ENCODE assay signal across 21 cellular contexts in genomic region chr4:138118270-138118669, GRCh38.
DNase-seq lines count a peak whose midpoint lies in the region; TF ChIP-seq lines count a peak whose summit lies in the region.
"Had no signal": no experiment of that assay in that cellular context is flagged by ENCODE, and none has a peak within 500 bp of the region (broad histone marks: within the 10 kb centered on the region; RNA-seq: fewer than 3 reads in every experiment).

No MANE protein-coding gene starts in this region.

- H3K14ac ChIP-seq in neuronal stem cell (ENCODE audit: low read length) = no peak overlapping the region

- H3K4me3 ChIP-seq in OCI-LY7 (ENCODE audit: low read depth, low read length, poor library complexity, severe bottlenecking) (no peak overlapping the region), neuronal stem cell (ENCODE audit: low read length in 2 of 2) (no peak overlapping the region)
- H3K4me3 ChIP-seq: A549; BLaER1 treated with 17β-estradiol and CSF1 and Interleukin-3, amounts not matched to agents 10 nM and 100 nM; HAP-1 had no signal

- H3K9me3 Mint-ChIP-seq in activated CD4-positive, alpha-beta memory T cell treated with anti-CD3 and anti-CD28 coated beads, Interleukin-2, amount 10 ng/mL, durations not matched to agents 7 days and 5 days = peaks cover 3% of the 10 kb centered on the region
- H3K9me3 Mint-ChIP-seq: CD4-positive, alpha-beta T cell; HFFc6 had no signal

- H2BK120ac ChIP-seq in neuronal stem cell (ENCODE audit: low read depth, low read length) = no peak overlapping the region

- no peak overlapping the region for H2BK5ac ChIP-seq in neuronal stem cell (ENCODE audit: low read length)

- H3K79me2 ChIP-seq in OCI-LY7 (ENCODE audit: insufficient read depth, low read depth, low read length) = no peaks in the 10 kb centered on the region

- H3K9me2 ChIP-seq in OCI-LY7 (ENCODE audit: insufficient read depth, low read length) = no peaks in the 10 kb centered on the region

- H4K20me1 ChIP-seq in OCI-LY7 (ENCODE audit: insufficient read depth, low read length) = no peaks in the 10 kb centered on the region
- H4K20me1 ChIP-seq: BLaER1 treated with 17β-estradiol and CSF1 and Interleukin-3, amounts not matched to agents 10 nM and 100 nM had no signal

- H2AFZ ChIP-seq in OCI-LY7 (ENCODE audit: low read length) = 0 out of 2 replicates have a peak overlapping the region, but pooled peaks have one; percentile 12
- no peak overlapping the region for H2AFZ ChIP-seq in neuronal stem cell (ENCODE audit: low read length)

- H3K4ac ChIP-seq in neuronal stem cell (ENCODE audit: low read length) = no peak overlapping the region

- H3K27me3 Mint-ChIP-seq in activated CD4-positive, alpha-beta memory T cell treated with anti-CD3 and anti-CD28 coated beads, Interleukin-2, amount 10 ng/mL, durations not matched to agents 7 days and 5 days = no peaks in the 10 kb centered on the region
- H3K27me3 Mint-ChIP-seq: CD4-positive, alpha-beta T cell; CD8-positive, alpha-beta memory T cell had no signal

- H3K9me3 ChIP-seq in OCI-LY7 (ENCODE audit: low read length) (0 out of 2 replicates have a peak, but pooled peaks cover 4% of the 10 kb centered on the region), neuronal stem cell (replicated peaks in 1 of 2; ENCODE audit: control insufficient read depth in 2 of 2, insufficient read depth in 1 of 2, low read depth in 1 of 2, low read length in 2 of 2) (no peaks in the 10 kb centered on the region)
- H3K9me3 ChIP-seq: A549, BE2C, Caco-2, HAP-1 had no signal

- POLR2A ChIA-PET in OCI-LY7 (lab: Charles Lee) = interaction anchor here (0.7 kb wide), 1 partner anchor 38 kb away, joined by 4 read pairs; no protein-coding TSS in a partner anchor
- POLR2A ChIA-PET in activated CD4-positive, alpha-beta memory T cell treated with anti-CD3 and anti-CD28 coated beads, Interleukin-2, amount 10 ng/mL, durations not matched to agents 7 days and 5 days (lab: Charles Lee) = no interaction called here

- H3K36me3 Mint-ChIP-seq in activated CD4-positive, alpha-beta memory T cell treated with anti-CD3 and anti-CD28 coated beads, Interleukin-2, amount 10 ng/mL, durations not matched to agents 7 days and 5 days (ENCODE audit: low read depth) = no peaks in the 10 kb centered on the region
- H3K36me3 Mint-ChIP-seq: CD14-positive monocyte; CD8-positive, alpha-beta memory T cell had no signal

- no peak overlapping the region for H2BK12ac ChIP-seq in neuronal stem cell (ENCODE audit: low read length)

- CTCF ChIA-PET in OCI-LY7 (lab: Charles Lee; ENCODE audit: unreplicated experiment) = no interaction called here
- CTCF ChIA-PET in activated CD4-positive, alpha-beta memory T cell treated with anti-CD3 and anti-CD28 coated beads, Interleukin-2, amount 10 ng/mL, durations not matched to agents 7 days and 5 days (lab: Charles Lee) = no interaction called here

- TF ChIP-seq CTCF in OCI-LY7 (conservative IDR thresholded peaks at IDR 0.05; ENCODE audit: low read length) = no peak

- no peaks in the 10 kb centered on the region for H3K27me3 ChIP-seq in neuronal stem cell (ENCODE audit: control insufficient read depth in 3 of 3, insufficient read depth in 3 of 3, low read depth in 1 of 3, low read length in 3 of 3)
- H3K27me3 ChIP-seq: BE2C; BLaER1 treated with 17β-estradiol and CSF1 and Interleukin-3, amounts not matched to agents 10 nM and 100 nM had no signal

- no peak overlapping the region for H2BK15ac ChIP-seq in neuronal stem cell (ENCODE audit: low read length)

- no peak overlapping the region for H3K9ac ChIP-seq in neuronal stem cell (ENCODE audit: low read depth, low read length, poor library complexity)
- H3K9ac ChIP-seq: BLaER1 treated with 17β-estradiol and CSF1 and Interleukin-3, amounts not matched to agents 10 nM and 100 nM had no signal

- no peak overlapping the region for H2AK5ac ChIP-seq in neuronal stem cell (ENCODE audit: low read depth, low read length)

- WGBS in neuronal stem cell (ENCODE audit: extremely low coverage in 2 of 2, insufficient read length in 2 of 2, insufficient replicate concordance in 1 of 2), 2 donors = no CpG with 5 or more reads among the region's 1 CpG

- no peak overlapping the region for H4K8ac ChIP-seq in neuronal stem cell (ENCODE audit: low read depth, low read length)

- H4K91ac ChIP-seq in neuronal stem cell (ENCODE audit: low read depth, low read length, poor library complexity) = no peak overlapping the region

- H3K27ac ChIP-seq in OCI-LY7 (ENCODE audit: low read depth, low read length, poor library complexity, severe bottlenecking) (no peak overlapping the region), neuronal stem cell (replicated peaks; ENCODE audit: low read length) (no peak overlapping the region)
- H3K27ac ChIP-seq: A549; BLaER1 treated with 17β-estradiol and CSF1 and Interleukin-3, amounts not matched to agents 10 nM and 100 nM had no signal

- DNase-seq in COR-L47 (lab: John Stamatoyannopoulos, UW) (peak; percentile 11), NCI-H146 (lab: John Stamatoyannopoulos, UW) (peak; percentile 26), OCI-LY7 (ENCODE audit: low spot score) (no peak), neuronal stem cell (ENCODE audit: low spot score) (no peak), COLO829 (ENCODE audit: low spot score) (no peak)
- no peak for DNase-seq in activated CD4-positive, alpha-beta memory T cell treated with anti-CD3 and anti-CD28 coated beads, Interleukin-2, amount 10 ng/mL, durations not matched to agents 7 days and 5 days
- DNase-seq: 8988T; ACHN; AML-193; BE2C; Caco-2; CD4-positive, alpha-beta T cell; CD8-positive, alpha-beta memory T cell; DMS153; DND-41; GOT3; HFFc6 had no signal

- no peak overlapping the region for H3K4me3 Mint-ChIP-seq in activated CD4-positive, alpha-beta memory T cell treated with anti-CD3 and anti-CD28 coated beads, Interleukin-2, amount 10 ng/mL, durations not matched to agents 7 days and 5 days
- H3K4me3 Mint-ChIP-seq: CD14-positive monocyte; CD4-positive, alpha-beta T cell; CD8-positive, alpha-beta memory T cell; HFFc6 had no signal

- H3K4me1 Mint-ChIP-seq in activated CD4-positive, alpha-beta memory T cell treated with anti-CD3 and anti-CD28 coated beads, Interleukin-2, amount 10 ng/mL, durations not matched to agents 7 days and 5 days = no peaks in the 10 kb centered on the region
- H3K4me1 Mint-ChIP-seq: CD14-positive monocyte; CD8-positive, alpha-beta memory T cell had no signal

- H3K4me2 ChIP-seq in OCI-LY7 (ENCODE audit: low read length) = no peak overlapping the region
- no peak overlapping the region for H3K4me2 ChIP-seq in neuronal stem cell (ENCODE audit: insufficient read depth, low read length, poor library complexity, severe bottlenecking)
- H3K4me2 ChIP-seq: A549; BLaER1 treated with 17β-estradiol and CSF1 and Interleukin-3, amounts not matched to agents 10 nM and 100 nM had no signal

- no peak overlapping the region for H3K23ac ChIP-seq in neuronal stem cell (ENCODE audit: low read depth, low read length, poor library complexity)

- H3K79me1 ChIP-seq in neuronal stem cell (ENCODE audit: low read depth, low read length) = no peaks in the 10 kb centered on the region

- H3K4me1 ChIP-seq in OCI-LY7 (ENCODE audit: insufficient read depth, low read length, poor library complexity, severe bottlenecking) (peaks cover 26% of the 10 kb centered on the region), neuronal stem cell (ENCODE audit: control insufficient read depth in 2 of 2, insufficient read depth in 1 of 2, low read depth in 1 of 2, low read length in 2 of 2) (no peaks in the 10 kb centered on the region)
- H3K4me1 ChIP-seq: A549, BE2C had no signal

- no peak overlapping the region for H3K27ac Mint-ChIP-seq in activated CD4-positive, alpha-beta memory T cell treated with anti-CD3 and anti-CD28 coated beads, Interleukin-2, amount 10 ng/mL, durations not matched to agents 7 days and 5 days
- H3K27ac Mint-ChIP-seq: CD14-positive monocyte; CD4-positive, alpha-beta T cell; CD8-positive, alpha-beta memory T cell; HFFc6 had no signal

- no TSS peak for BruUV-seq in OCI-LY7 (replicated peaks; lab: Mats Ljungman, UMichigan)

- H3K18ac ChIP-seq in neuronal stem cell (ENCODE audit: low read length) = no peak overlapping the region

- H3K36me3 ChIP-seq in OCI-LY7 (ENCODE audit: insufficient read depth, low read length) = no peaks in the 10 kb centered on the region
- H3K36me3 ChIP-seq in neuronal stem cell (replicated peaks in 1 of 2; ENCODE audit: control insufficient read depth in 2 of 2, insufficient read depth in 2 of 2, low read length in 2 of 2) = no peaks in the 10 kb centered on the region
- H3K36me3 ChIP-seq: BE2C, HAP-1 had no signal

- intact Hi-C loops in OCI-LY7 (cut with micrococcal nuclease; ENCODE audit: unreplicated experiment) = no loop called here

Comparison
In these comparisons a context has a peak if more than half of its experiments do, and no peak if none do; other contexts are left out.
1. DNase-seq: peak in COR-L47 (single experiment) and NCI-H146 (single experiment); none in OCI-LY7 (single experiment), neuronal stem cell (single experiment), COLO829 (single experiment) and activated CD4-positive, alpha-beta memory T cell treated with anti-CD3 and anti-CD28 coated beads, Interleukin-2, amount 10 ng/mL, durations not matched to agents 7 days and 5 days (single experiment).